In genomic region chr7:4823442-4824119, GRCh38 we compare ENCODE assay signal across 1 cellular context.
TF ChIP-seq lines count a peak whose summit lies in the region.

No MANE protein-coding gene starts in this region.

TF ChIP-seq in K562, 482 proteins besides CTCF, POLR2A, EP300 and RAD21:
- TF ChIP-seq ZFP36 (IDR thresholded peaks at IDR 0.05; ENCODE audit: low read depth, low read length, partially characterized antibody) (peak; percentile 62), DACH1 (IDR thresholded peaks at IDR 0.05; ENCODE audit: partially characterized antibody) (no peak), CBX1 (IDR thresholded peaks at IDR 0.05; ENCODE audit: low read depth) (no peak), ZBTB1 (CRISPR knock-in tag; IDR thresholded peaks at IDR 0.05; ENCODE audit: borderline replicate concordance, low read depth) (no peak), SIN3B (IDR thresholded peaks at IDR 0.05; ENCODE audit: low read depth) (no peak), ZNF263 (CRISPR knock-in tag; IDR thresholded peaks at IDR 0.05; ENCODE audit: borderline replicate concordance) (peak; percentile 72; the same call in 1 of the 2 replicates), MED1 (CRISPR knock-in tag; IDR thresholded peaks at IDR 0.05; ENCODE audit: borderline replicate concordance) (no peak), NCOA1 (IDR thresholded peaks at IDR 0.05; ENCODE audit: low read depth) (no peak), ZNF57 (CRISPR knock-in tag; IDR thresholded peaks at IDR 0.05) (no peak), FOXM1 (IDR thresholded peaks at IDR 0.05; ENCODE audit: low read depth) (no peak), FOXM1 (CRISPR knock-in tag; IDR thresholded peaks at IDR 0.05; ENCODE audit: low read depth) (no peak), ZBTB34 (CRISPR knock-in tag; IDR thresholded peaks at IDR 0.05) (no peak), ZNF740 (CRISPR knock-in tag; IDR thresholded peaks at IDR 0.05) (peak; percentile 82), ZNF740 (tag; IDR thresholded peaks at IDR 0.05) (no peak), MCM5 (IDR thresholded peaks at IDR 0.05; ENCODE audit: low read depth) (no peak), KLF6 (CRISPR knock-in tag; IDR thresholded peaks at IDR 0.05; ENCODE audit: borderline replicate concordance) (no peak)
